17 cellular contexts compared by ENCODE assay signal in genomic region chr5:113776832-113777525, GRCh38.
DNase-seq lines count a peak whose midpoint lies in the region; FAIRE-seq and TF ChIP-seq lines count a peak whose summit lies in the region.
"Had no signal": no experiment of that assay in that cellular context is flagged by ENCODE, and none has a peak within 500 bp of the region (broad histone marks: within the 10 kb centered on the region; RNA-seq: fewer than 3 reads in every experiment).

No MANE protein-coding gene starts in this region.

- H2BK20ac ChIP-seq in H1 (ENCODE audit: low read length), result peak overlapping the region; percentile 57; the same call in 1 of the 2 replicates

- H2AFZ ChIP-seq in PC-9 (no peak overlapping the region), H1 (ENCODE audit: low read length) (0 out of 2 replicates have a peak overlapping the region, but pooled peaks have one; percentile 2)

- no peak overlapping the region for H2BK15ac ChIP-seq in H1 (ENCODE audit: low read length)

- peak overlapping the region; percentile 17 for H4K91ac ChIP-seq in H1 (replicated peaks; ENCODE audit: insufficient read length, low read length)

- peak overlapping the region; percentile 56 for H3K18ac ChIP-seq in H1 (ENCODE audit: extremely low read depth, low read length)

- H3K9me3 Mint-ChIP-seq in MCF 10A (ENCODE audit: unreplicated experiment), result no peaks in the 10 kb centered on the region

- H3K4me1 ChIP-seq in breast epithelium (no peaks in the 10 kb centered on the region), PC-9 (replicated peaks; ENCODE audit: insufficient read depth) (no peaks in the 10 kb centered on the region), H1 (replicated peaks in 1 of 4; ENCODE audit: control insufficient read depth in 3 of 4, insufficient read depth in 4 of 4, low read length in 3 of 4) (peaks cover 2 to 13% (median 4%) of the 10 kb centered on the region in 4 experiments; a peak in 4 of 7 replicates), stomach (no peaks in the 10 kb centered on the region), kidney (ENCODE audit: control insufficient read depth in 1 of 2, insufficient read depth in 1 of 2, low read depth in 1 of 2, low read length in 2 of 2) (no peaks in the 10 kb centered on the region)

- H4K8ac ChIP-seq in H1 (ENCODE audit: extremely low read depth, insufficient read depth, low read length), result no peak overlapping the region; the same call in 1 of the 2 replicates

- intact Hi-C loops in MCF 10A (cut with micrococcal nuclease) (no loop called here), breast epithelium (cut with DNase I; ENCODE audit: low total_unique reads) (no loop called here), PC-9 (cut with micrococcal nuclease; ENCODE audit: unreplicated experiment) (no loop called here), stomach (cut with DNase I; ENCODE audit: low total_unique reads) (no loop called here), kidney (cut with DNase I) (no loop called here)

- H3K27me3 Mint-ChIP-seq in MCF 10A (ENCODE audit: insufficient read depth, unreplicated experiment), result no peaks in the 10 kb centered on the region

- 92% methylated on average over 5 of the region's 5 CpGs; no CpG with 5 or more reads in 1 of the 2 experiments for WGBS in H1 (ENCODE audit: extremely low coverage in 1 of 2, insufficient coverage in 1 of 2, insufficient read length in 1 of 2, insufficient replicate concordance in 2 of 2, low coverage in 1 of 2, low lambda C conversion rate in 2 of 2, missing lambda C conversion rate in 1 of 2), 2 experiments
- 52 to 68% (median 58%) methylated on average over 5 of the region's 5 CpGs for WGBS in stomach, 5 donors

- H3K9me3 ChIP-seq in breast epithelium (peaks cover 0 to 7% of the 10 kb centered on the region in 2 donors), PC-9 (ENCODE audit: insufficient read depth, low read depth) (no peaks in the 10 kb centered on the region), H1 (ENCODE audit: insufficient read depth in 2 of 2, low read depth in 1 of 2, low read length in 1 of 2) (no peaks in the 10 kb centered on the region; a peak in 1 of 4 replicates), stomach (no peaks in the 10 kb centered on the region), kidney (ENCODE audit: control insufficient read depth in 1 of 2, low read length in 2 of 2) (no peaks in the 10 kb centered on the region)

- H3K9ac ChIP-seq in H1 (replicated peaks in 1 of 4; ENCODE audit: extremely low read depth in 1 of 4, low read depth in 3 of 4, low read length in 3 of 4), result no peak overlapping the region
- H3K9ac ChIP-seq in kidney (ENCODE audit: low read length in 2 of 2), result no peak overlapping the region

- BruUV-seq in MCF 10A (replicated peaks; lab: Mats Ljungman, UMichigan) (no TSS peak), PC-9 (replicated peaks; lab: Mats Ljungman, UMichigan) (no TSS peak)

- peak overlapping the region; percentile 78; the same call in 1 of the 2 replicates for H2BK5ac ChIP-seq in H1 (ENCODE audit: low read depth, low read length)

- H3K27me3 ChIP-seq in breast epithelium (no peaks in the 10 kb centered on the region), PC-9 (ENCODE audit: insufficient read depth, low read depth) (no peaks in the 10 kb centered on the region), H1 (replicated peaks in 1 of 4; ENCODE audit: control insufficient read depth in 3 of 4, extremely low read depth in 1 of 4, insufficient read depth in 3 of 4, low read length in 3 of 4) (no peaks in the 10 kb centered on the region), stomach (no peaks in the 10 kb centered on the region)
- H3K27me3 ChIP-seq: dorsolateral prefrontal cortex had no signal

- no peak overlapping the region for H3K14ac ChIP-seq in H1 (ENCODE audit: insufficient read length)

- H3K4me3 Mint-ChIP-seq in MCF 10A (ENCODE audit: unreplicated experiment), result peak overlapping the region; percentile 69

- H3K36me3 ChIP-seq in breast epithelium, result no peaks in the 10 kb centered on the region
- H3K36me3 ChIP-seq in PC-9 (ENCODE audit: low read depth), result no peaks in the 10 kb centered on the region
- no peaks in the 10 kb centered on the region for H3K36me3 ChIP-seq in H1 (ENCODE audit: control insufficient read depth in 2 of 4, insufficient read depth in 4 of 4, low read length in 3 of 4)
- no peaks in the 10 kb centered on the region for H3K36me3 ChIP-seq in stomach
- no peaks in the 10 kb centered on the region for H3K36me3 ChIP-seq in kidney (ENCODE audit: control insufficient read depth in 1 of 2, insufficient read depth in 2 of 2, low read length in 2 of 2)

- no peak overlapping the region for H4K5ac ChIP-seq in H1 (ENCODE audit: insufficient read length, low read depth, low read length)

- H3K4ac ChIP-seq in H1 (replicated peaks; ENCODE audit: insufficient read length, low read depth, low read length), result peak overlapping the region; percentile 57

- H2BK12ac ChIP-seq in H1 (ENCODE audit: low read depth, low read length), result peak overlapping the region; percentile 34; the same call in 1 of the 2 replicates

- DNase-seq in MCF 10A (ENCODE audit: unreplicated experiment) (peak; percentile 81), breast epithelium (ENCODE audit: low spot score in 2 of 2) (no peak), PC-9 (no peak), H1 (ENCODE audit: low read depth in 1 of 2, low spot score in 2 of 2) (no peak), stomach (peak; percentile 44), SIG-M5 (lab: John Stamatoyannopoulos, UW) (no peak), activated gamma-delta T cell (lab: John Stamatoyannopoulos, UW) (no peak), kidney (no peak)
- DNase-seq: activated CD4-positive, alpha-beta T cell treated with anti-CD3 and anti-CD28 coated beads, Interleukin-2, amount 50 U/mL, for 1 hour; activated T-cell treated with anti-CD3 and anti-CD28 coated beads, Interleukin-2, amount 50 U/mL, for 48 hours; amniotic stem cell; dorsolateral prefrontal cortex; NCI-H1092; NCI-H526 treated with DMSO at 0.1 percent for 48 hours; occipital lobe; Right ventricle myocardium superior; T-helper 9 cell had no signal

- no peak for TF ChIP-seq EP300 in H1 (IDR thresholded peaks at IDR 0.05; ENCODE audit: borderline replicate concordance in 1 of 2, low read depth in 2 of 2, low read length in 2 of 2)
- no peak for TF ChIP-seq EP300 in stomach (IDR thresholded peaks at IDR 0.05)

- POLR2A ChIA-PET in MCF 10A (lab: Yijun Ruan, JAX) (interaction anchor here (0.6 kb wide), 1 partner anchor 1391 kb away, joined by 3 read pairs; no protein-coding TSS in a partner anchor), PC-9 (lab: Charles Lee; ENCODE audit: unreplicated experiment) (no interaction called here), H1 (lab: Charles Lee; ENCODE audit: partially characterized antibody) (no interaction called here)

- no peak overlapping the region for H3K27ac Mint-ChIP-seq in MCF 10A (ENCODE audit: low read depth, unreplicated experiment)

- H2BK120ac ChIP-seq in H1 (replicated peaks; ENCODE audit: low read depth, low read length), result peak overlapping the region; percentile 91

- TF ChIP-seq CTCF in MCF 10A (IDR thresholded peaks at IDR 0.05; ENCODE audit: unreplicated experiment) (no peak), breast epithelium (IDR thresholded peaks at IDR 0.05) (no peak), PC-9 (conservative IDR thresholded peaks at IDR 0.05) (no peak), H1 (IDR thresholded peaks at IDR 0.05; ENCODE audit: control extremely low read depth in 1 of 3, insufficient read depth in 1 of 3, low read depth in 1 of 3, low read length in 3 of 3) (no peak), stomach (IDR thresholded peaks at IDR 0.05) (no peak), kidney (IDR thresholded peaks at IDR 0.05; ENCODE audit: borderline replicate concordance, extremely low read depth, insufficient read depth) (no peak)

- H3K79me2 ChIP-seq in PC-9 (ENCODE audit: low read depth), result no peaks in the 10 kb centered on the region
- H3K79me2 ChIP-seq in H1 (ENCODE audit: control insufficient read depth in 1 of 2, insufficient read depth in 2 of 2, low read length in 2 of 2), result no peaks in the 10 kb centered on the region

- H4K20me1 ChIP-seq in PC-9 (ENCODE audit: insufficient read depth), result no peaks in the 10 kb centered on the region
- H4K20me1 ChIP-seq in H1 (replicated peaks in 1 of 2; ENCODE audit: control insufficient read depth in 1 of 2, insufficient read depth in 2 of 2, low read length in 2 of 2), result no peaks in the 10 kb centered on the region

- no peaks in the 10 kb centered on the region for H3K79me1 ChIP-seq in H1 (ENCODE audit: low read depth, low read length)

- no peaks in the 10 kb centered on the region for H3K23me2 ChIP-seq in H1 (ENCODE audit: low read depth, low read length)

- no peak overlapping the region for H3K27ac ChIP-seq in breast epithelium
- H3K27ac ChIP-seq in PC-9, result no peak overlapping the region
- H3K27ac ChIP-seq in H1 (ENCODE audit: low read depth, low read length), result 0 out of 2 replicates have a peak overlapping the region, but pooled peaks have one; percentile 35
- no peak overlapping the region for H3K27ac ChIP-seq in stomach
- no peak overlapping the region for H3K27ac ChIP-seq in kidney (ENCODE audit: low read depth in 2 of 2, low read length in 2 of 2)

- TF ChIP-seq POLR2A in breast epithelium (IDR thresholded peaks at IDR 0.05), result no peak
- TF ChIP-seq POLR2A in H1 (IDR thresholded peaks at IDR 0.05; ENCODE audit: control extremely low read depth in 1 of 2, low read depth in 2 of 2, low read length in 2 of 2), result no peak
- TF ChIP-seq POLR2A in stomach (IDR thresholded peaks at IDR 0.05), result no peak

- no peaks in the 10 kb centered on the region for H3K9me2 ChIP-seq in PC-9 (ENCODE audit: insufficient read depth)

- H3K4me3 ChIP-seq in breast epithelium, result peak overlapping the region in 1 of 3 donors; percentile 11
- H3K4me3 ChIP-seq in PC-9, result no peak overlapping the region
- H3K4me3 ChIP-seq in H1 (ENCODE audit: extremely low read depth in 1 of 4, insufficient read depth in 2 of 4, low read depth in 3 of 4, low read length in 4 of 4), result 0 out of 8 replicates have a peak overlapping the region, but pooled peaks of 1 of the 4 experiments have one; percentile 26
- no peak overlapping the region for H3K4me3 ChIP-seq in stomach
- no peak overlapping the region for H3K4me3 ChIP-seq in kidney (ENCODE audit: low read length in 2 of 2)

- H2AK5ac ChIP-seq in H1 (ENCODE audit: low read depth, low read length), result 0 out of 2 replicates have a peak overlapping the region, but pooled peaks have one; percentile 42

- peaks cover 13% of the 10 kb centered on the region for H3K4me1 Mint-ChIP-seq in MCF 10A (ENCODE audit: insufficient read depth, unreplicated experiment)

- H3K56ac ChIP-seq in H1 (replicated peaks; ENCODE audit: insufficient read length, low read depth, low read length), result no peak overlapping the region

- CTCF ChIA-PET in MCF 10A (lab: Yijun Ruan, JAX) (interaction anchor here (0.6 to 0.7 kb wide), 2 partner anchors 54 to 330 kb away, joined by 3 read pairs; no protein-coding TSS in a partner anchor), PC-9 (lab: Charles Lee) (no interaction called here), H1 (lab: Charles Lee; ENCODE audit: partially characterized antibody) (no interaction called here)

- no peak for TF ChIP-seq RAD21 in H1 (IDR thresholded peaks at IDR 0.05 in 1 of 2, conservative IDR thresholded peaks at IDR 0.05 in 1 of 2; ENCODE audit: low read depth in 2 of 2, low read length in 2 of 2)

- FAIRE-seq in H1 (lab: Jason Lieb, UNC), result no peak
- no peak for FAIRE-seq in kidney (lab: Jason Lieb, UNC)

- no peak overlapping the region for H3K23ac ChIP-seq in H1 (ENCODE audit: insufficient read length)

- H3K4me2 ChIP-seq in PC-9, result peak overlapping the region; percentile 36; the same call in 1 of the 2 replicates
- H3K4me2 ChIP-seq in H1 (ENCODE audit: insufficient read depth in 1 of 2, low read depth in 2 of 2, low read length in 2 of 2), result peak overlapping the region in 1 of 2 experiments; percentile 54; a peak in 2 of 4 replicates

- no peaks in the 10 kb centered on the region for H3K36me3 Mint-ChIP-seq in MCF 10A (ENCODE audit: insufficient read depth, unreplicated experiment)

- no peaks in the 10 kb centered on the region for H3F3A ChIP-seq in PC-9 (ENCODE audit: insufficient read depth, low read depth)

Comparison
In these comparisons a context has a peak if more than half of its experiments do, and no peak if none do; other contexts are left out.
1. DNase-seq: peak in MCF 10A (single experiment) and stomach (single experiment); none in breast epithelium (0 of 2), PC-9 (0 of 2), H1 (0 of 2), SIG-M5 (single experiment), activated gamma-delta T cell (single experiment) and kidney (single experiment).